14 cellular contexts compared by ENCODE assay signal in genomic region chr3:152073267-152073666, GRCh38.
DNase-seq lines count a peak whose midpoint lies in the region; ATAC-seq, FAIRE-seq and TF ChIP-seq lines count a peak whose summit lies in the region.
"Had no signal": no experiment of that assay in that cellular context is flagged by ENCODE, and none has a peak within 500 bp of the region (broad histone marks: within the 10 kb centered on the region; RNA-seq: fewer than 3 reads in every experiment).

No MANE protein-coding gene starts in this region.

- ATAC-seq in gastrocnemius medialis, result peak; percentile 54 to 65
- ATAC-seq: natural killer cell had no signal

- H3K36me3 ChIP-seq in esophagus muscularis mucosa (no peaks in the 10 kb centered on the region), gastrocnemius medialis (no peaks in the 10 kb centered on the region), BE2C (no peaks in the 10 kb centered on the region)

- DNase-seq in ELR (ENCODE audit: low read depth), result peak; percentile 40
- DNase-seq in NCI-H69 (lab: John Stamatoyannopoulos, UW), result peak; percentile 23
- DNase-seq in esophagus muscularis mucosa (ENCODE audit: extremely low spot score), result no peak
- no peak for DNase-seq in gastrocnemius medialis
- no peak for DNase-seq in BE2C
- no peak for DNase-seq in urothelium cell line (ENCODE audit: low spot score)
- no peak for DNase-seq in endothelial cell (ENCODE audit: low spot score)
- DNase-seq: activated CD4-positive, alpha-beta memory T cell treated with anti-CD3 and anti-CD28 coated beads, Interleukin-2, amount 10 ng/mL, durations not matched to agents 7 days and 5 days; activated naive CD4-positive, alpha-beta T cell treated with anti-CD3 and anti-CD28 coated beads, Interleukin-2, amount 50 U/mL, for 16 hours; DND-41; natural killer cell; NCI-H1436 had no signal

- TF ChIP-seq CTCF in esophagus muscularis mucosa (IDR thresholded peaks at IDR 0.05), result peak; percentile 20 to 46 (median 24)
- TF ChIP-seq CTCF in gastrocnemius medialis (IDR thresholded peaks at IDR 0.05 in 4 of 5, conservative IDR thresholded peaks at IDR 0.05 in 1 of 5), result peak in 1 of 5 experiments; percentile 11
- no peak for TF ChIP-seq CTCF in BE2C (IDR thresholded peaks at IDR 0.05; ENCODE audit: low read depth, low read length)
- no peak for TF ChIP-seq CTCF in endothelial cell (IDR thresholded peaks at IDR 0.05; ENCODE audit: unreplicated experiment)

- H3K27ac Mint-ChIP-seq in endothelial cell (ENCODE audit: unreplicated experiment), result no peak overlapping the region
- H3K27ac Mint-ChIP-seq: activated CD4-positive, alpha-beta memory T cell treated with anti-CD3 and anti-CD28 coated beads, Interleukin-2, amount 10 ng/mL, durations not matched to agents 7 days and 5 days; natural killer cell; T-helper 1 cell treated with Interleukin-12 subunit alpha and Interleukin-12 subunit beta and Interleukin-4 antibody, amounts not matched to agents 30 μg/mL and 1 μg/mL, for 36 hours had no signal

- H3K36me3 Mint-ChIP-seq in endothelial cell (ENCODE audit: low read depth, unreplicated experiment), result no peaks in the 10 kb centered on the region
- H3K36me3 Mint-ChIP-seq: natural killer cell had no signal

- no peaks in the 10 kb centered on the region for H3K27me3 ChIP-seq in esophagus muscularis mucosa
- no peaks in the 10 kb centered on the region for H3K27me3 ChIP-seq in gastrocnemius medialis
- peaks cover 4% of the 10 kb centered on the region; the same call in 1 of the 2 replicates for H3K27me3 ChIP-seq in BE2C

- H3K4me3 ChIP-seq in esophagus muscularis mucosa (no peak overlapping the region), gastrocnemius medialis (no peak overlapping the region), BE2C (ENCODE audit: low read depth, low read length) (no peak overlapping the region)

- no peak for FAIRE-seq in urothelium cell line (lab: Jason Lieb, UNC)
- FAIRE-seq: GM18507 had no signal

- intact Hi-C loops in esophagus muscularis mucosa (cut with DNase I), result loop anchor here (5.0 kb wide), 2 partner anchors 374 to 449 kb away; no protein-coding TSS in a partner anchor
- intact Hi-C loops in gastrocnemius medialis (cut with DNase I; ENCODE audit: low total_unique reads), result loop anchor here (1.0 to 10.0 kb wide), 5 partner anchors 192 to 502 kb away; partner anchors contain the start of gene MBNL1

- TF ChIP-seq EP300 in esophagus muscularis mucosa (IDR thresholded peaks at IDR 0.05), result no peak

- no peaks in the 10 kb centered on the region for H3K27me3 Mint-ChIP-seq in endothelial cell (ENCODE audit: unreplicated experiment)
- H3K27me3 Mint-ChIP-seq: activated CD4-positive, alpha-beta memory T cell treated with anti-CD3 and anti-CD28 coated beads, Interleukin-2, amount 10 ng/mL, durations not matched to agents 7 days and 5 days had no signal

- WGBS in esophagus muscularis mucosa, result 56% methylated on average over 6 of the region's 6 CpGs

- no peaks in the 10 kb centered on the region for H3K4me1 Mint-ChIP-seq in endothelial cell (ENCODE audit: unreplicated experiment)
- H3K4me1 Mint-ChIP-seq: natural killer cell had no signal

- no peaks in the 10 kb centered on the region for H3K9me3 Mint-ChIP-seq in endothelial cell (ENCODE audit: unreplicated experiment)
- H3K9me3 Mint-ChIP-seq: activated CD4-positive, alpha-beta memory T cell treated with anti-CD3 and anti-CD28 coated beads, Interleukin-2, amount 10 ng/mL, durations not matched to agents 7 days and 5 days; natural killer cell; T-helper 1 cell treated with Interleukin-12 subunit alpha and Interleukin-12 subunit beta and Interleukin-4 antibody, amounts not matched to agents 30 μg/mL and 1 μg/mL, for 36 hours had no signal

- no peak overlapping the region for H3K4me3 Mint-ChIP-seq in endothelial cell (ENCODE audit: unreplicated experiment)
- H3K4me3 Mint-ChIP-seq: activated CD4-positive, alpha-beta memory T cell treated with anti-CD3 and anti-CD28 coated beads, Interleukin-2, amount 10 ng/mL, durations not matched to agents 7 days and 5 days; natural killer cell; T-helper 1 cell treated with Interleukin-12 subunit alpha and Interleukin-12 subunit beta and Interleukin-4 antibody, amounts not matched to agents 30 μg/mL and 1 μg/mL, for 36 hours had no signal

- H3K9me3 ChIP-seq in esophagus muscularis mucosa (no peaks in the 10 kb centered on the region), gastrocnemius medialis (no peaks in the 10 kb centered on the region), BE2C (no peaks in the 10 kb centered on the region; the same call in 1 of the 2 replicates)

- TF ChIP-seq POLR2A in esophagus muscularis mucosa (IDR thresholded peaks at IDR 0.05; ENCODE audit: low read depth) (no peak), gastrocnemius medialis (IDR thresholded peaks at IDR 0.05) (no peak)

- H3K4me1 ChIP-seq in esophagus muscularis mucosa, result peaks cover 4 to 22% (median 17%) of the 10 kb centered on the region in 4 donors
- H3K4me1 ChIP-seq in gastrocnemius medialis, result peaks cover 3 to 8% of the 10 kb centered on the region in 2 donors
- no peaks in the 10 kb centered on the region for H3K4me1 ChIP-seq in BE2C

- peak overlapping the region in 1 of 4 donors; percentile 6 for H3K27ac ChIP-seq in esophagus muscularis mucosa (replicated peaks in 1 of 4)
- no peak overlapping the region for H3K27ac ChIP-seq in gastrocnemius medialis

- in situ Hi-C loops in gastrocnemius medialis (cut with MboI; ENCODE audit: low sequenced_read_pairs in 4 of 4), result loop anchor here in 2 of 4 donors (10.0 to 25.0 kb wide), 2 partner anchors 372 to 389 kb away; no protein-coding TSS in a partner anchor

Comparison
In these comparisons a context has a peak if more than half of its experiments do, and no peak if none do; other contexts are left out.
1. DNase-seq: peak in ELR (single experiment) and NCI-H69 (single experiment); none in esophagus muscularis mucosa (single experiment), gastrocnemius medialis (0 of 2), BE2C (single experiment), urothelium cell line (single experiment) and endothelial cell (single experiment).
2. CTCF ChIP-seq: peak in esophagus muscularis mucosa (3 of 3); none in BE2C (single experiment) and endothelial cell (single experiment).